In genomic region chr1:18943914-18944572, GRCh38 we compare ENCODE assay signal across 1 cellular context.
TF ChIP-seq lines count a peak whose summit lies in the region.

No MANE protein-coding gene starts in this region.

TF ChIP-seq in GM12878, 131 proteins besides CTCF, POLR2A, EP300 and RAD21:
- TF ChIP-seq MEF2B (IDR thresholded peaks at IDR 0.05; ENCODE audit: partially characterized antibody, poor library complexity, severe bottlenecking) (no peak), RELB (IDR thresholded peaks at IDR 0.05; ENCODE audit: low read depth) (no peak), NFIC (IDR thresholded peaks at IDR 0.05; ENCODE audit: low read depth, low read length) (no peak), SREBF1 (IDR thresholded peaks at IDR 0.05; ENCODE audit: low read length) (no peak), CEBPB (IDR thresholded peaks at IDR 0.05; ENCODE audit: borderline replicate concordance in 1 of 2, low read depth in 2 of 2, low read length in 2 of 2) (no peak), KDM1A (IDR thresholded peaks at IDR 0.05; ENCODE audit: borderline replicate concordance) (no peak), ATF2 (IDR thresholded peaks at IDR 0.05; ENCODE audit: low read length) (no peak), REST (IDR thresholded peaks at IDR 0.05; ENCODE audit: low read depth, low read length) (no peak), ZZZ3 (IDR thresholded peaks at IDR 0.05; ENCODE audit: control insufficient read depth, insufficient read length, low read depth) (no peak), RCOR1 (conservative IDR thresholded peaks at IDR 0.05; ENCODE audit: low read depth, low read length) (no peak)
